Comparison of ENCODE assay signal across 12 cellular contexts in the genomic region with DNA sequence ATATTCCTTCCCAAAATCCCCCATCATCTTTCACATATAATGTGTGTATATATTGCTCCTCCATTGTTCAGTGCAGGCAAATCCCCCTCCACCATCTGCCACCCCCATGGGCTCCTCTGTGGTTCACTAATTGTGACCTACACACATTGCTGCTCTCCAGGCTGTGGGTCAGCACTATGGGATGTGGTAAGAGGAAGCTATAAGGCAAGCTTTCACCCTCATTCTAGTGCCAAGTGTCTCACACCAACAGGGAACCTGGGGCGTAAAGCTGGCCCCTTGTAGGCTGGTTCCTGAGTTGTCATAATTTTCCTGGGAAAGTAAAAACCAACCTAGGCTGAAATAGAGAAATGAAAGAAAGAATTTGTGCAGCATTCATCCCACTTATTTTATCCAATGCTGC. TPM values are rescaled to one million over a fixed set of nuclear protein-coding genes. Genes with fewer than 3 reads are reported as not detected.
DNase-seq lines count a peak whose midpoint lies in the region; ATAC-seq lines count a peak whose summit lies in the region.
"Had no signal": no experiment of that assay in that cellular context is flagged by ENCODE, and none has a peak within 500 bp of the region (broad histone marks: within the 10 kb centered on the region; RNA-seq: fewer than 3 reads in every experiment).

No MANE protein-coding gene starts in this region.

- H3K4me1 Mint-ChIP-seq in activated CD8-positive, alpha-beta T cell treated with anti-CD3 and anti-CD28 coated beads, Interleukin-2, amount 10 ng/mL, durations not matched to agents 7 days and 5 days (ENCODE audit: low read depth), result peaks cover 92% of the 10 kb centered on the region

- H3K27ac Mint-ChIP-seq in activated CD8-positive, alpha-beta T cell treated with anti-CD3 and anti-CD28 coated beads, Interleukin-2, amount 10 ng/mL, durations not matched to agents 7 days and 5 days, result peak overlapping the region; percentile 57

- H3K9me3 ChIP-seq in thymus (ENCODE audit: control insufficient read depth), result no peaks in the 10 kb centered on the region

- POLR2A ChIA-PET in activated CD8-positive, alpha-beta T cell treated with anti-CD3 and anti-CD28 coated beads, Interleukin-2, amount 10 ng/mL, durations not matched to agents 7 days and 5 days (lab: Charles Lee), result interaction anchor here (0.5 kb wide), 1 partner anchor 42 kb away, joined by 3 read pairs; no protein-coding TSS in a partner anchor

- H3K4me3 Mint-ChIP-seq in activated CD8-positive, alpha-beta T cell treated with anti-CD3 and anti-CD28 coated beads, Interleukin-2, amount 10 ng/mL, durations not matched to agents 7 days and 5 days, result no peak overlapping the region

- ATAC-seq in Right ventricle myocardium superior (ENCODE audit: poor library complexity) (peak; percentile 34), left lobe of liver (peak; percentile 8)
- no peak for ATAC-seq in activated CD8-positive, alpha-beta T cell treated with anti-CD3 and anti-CD28 coated beads, Interleukin-2, amount 10 ng/mL, durations not matched to agents 7 days and 5 days

- intact Hi-C loops in Right ventricle myocardium superior (cut with DNase I) (no loop called here), cardiac septum (cut with DNase I) (loop anchor here (5.0 kb wide), 1 partner anchor 49 kb away; a partner anchor contains a TSS)

- CTCF ChIA-PET in activated CD8-positive, alpha-beta T cell treated with anti-CD3 and anti-CD28 coated beads, Interleukin-2, amount 10 ng/mL, durations not matched to agents 7 days and 5 days (lab: Charles Lee), result interaction anchor here (1.0 to 2.0 kb wide), 4 partner anchors 18 to 127 kb away, joined by 3 to 6 read pairs (median 3); no protein-coding TSS in a partner anchor

- WGBS in thymus, result 93% methylated on average over 1 of the region's 1 CpG

- no peaks in the 10 kb centered on the region for H3K9me3 Mint-ChIP-seq in activated CD8-positive, alpha-beta T cell treated with anti-CD3 and anti-CD28 coated beads, Interleukin-2, amount 10 ng/mL, durations not matched to agents 7 days and 5 days (ENCODE audit: insufficient read depth)

- peaks cover 76% of the 10 kb centered on the region for H3K36me3 Mint-ChIP-seq in activated CD8-positive, alpha-beta T cell treated with anti-CD3 and anti-CD28 coated beads, Interleukin-2, amount 10 ng/mL, durations not matched to agents 7 days and 5 days (ENCODE audit: low read depth)

- no peaks in the 10 kb centered on the region for H3K27me3 ChIP-seq in thymus (ENCODE audit: control insufficient read depth, insufficient read depth)
- H3K27me3 ChIP-seq: hepatocyte had no signal

- H3K27ac ChIP-seq in thymus (ENCODE audit: low read depth), result peak overlapping the region; percentile 12
- H3K27ac ChIP-seq: hepatocyte had no signal

- peaks cover 12% of the 10 kb centered on the region for H3K4me1 ChIP-seq in thymus (ENCODE audit: control insufficient read depth, insufficient read depth, low read length)

- no peaks in the 10 kb centered on the region for H3K27me3 Mint-ChIP-seq in activated CD8-positive, alpha-beta T cell treated with anti-CD3 and anti-CD28 coated beads, Interleukin-2, amount 10 ng/mL, durations not matched to agents 7 days and 5 days (ENCODE audit: low read depth)

- no peak for DNase-seq in Right ventricle myocardium superior
- DNase-seq in cardiac septum (ENCODE audit: low spot score), result no peak
- no peak for DNase-seq in activated CD8-positive, alpha-beta T cell treated with anti-CD3 and anti-CD28 coated beads, Interleukin-2, amount 10 ng/mL, durations not matched to agents 7 days and 5 days
- DNase-seq in left lobe of liver (ENCODE audit: low spot score), result no peak
- no peak for DNase-seq in COLO829 (ENCODE audit: low spot score)
- DNase-seq in dedifferentiated amniotic fluid mesenchymal stem cell (ENCODE audit: extremely low spot score), result no peak
- no peak for DNase-seq in kidney glomerular epithelial cell (lab: John Stamatoyannopoulos, UW)
- DNase-seq: COR-L47, KG1, NCI-H446 treated with DMSO at 0.1 percent for 48 hours had no signal

- peaks cover 24% of the 10 kb centered on the region for H3K36me3 ChIP-seq in thymus (ENCODE audit: control insufficient read depth, insufficient read depth)

- no peak overlapping the region for H3K4me3 ChIP-seq in thymus (ENCODE audit: low read length)
- H3K4me3 ChIP-seq: hepatocyte had no signal

RNA-seq across cellular contexts. Expression of a gene that starts 16.8 kb away (rescaled TPM):
- 112 TPM for total RNA-seq in Right ventricle myocardium superior
- total RNA-seq in cardiac septum, result 163 TPM
- 100 to 1,000 TPM; 288 to 291 TPM for total RNA-seq in activated CD8-positive, alpha-beta T cell treated with anti-CD3 and anti-CD28 coated beads, Interleukin-2, amount 10 ng/mL, durations not matched to agents 7 days and 5 days
- total RNA-seq in left lobe of liver, result 61.5 TPM
- 223 TPM for polyA plus RNA-seq in thymus

RNA-seq across cellular contexts. Expression of a gene that starts 47.1 kb away (rescaled TPM):
- total RNA-seq in Right ventricle myocardium superior (2.5 TPM), cardiac septum (2.7 TPM), left lobe of liver (6.4 TPM)
- total RNA-seq in activated CD8-positive, alpha-beta T cell treated with anti-CD3 and anti-CD28 coated beads, Interleukin-2, amount 10 ng/mL, durations not matched to agents 7 days and 5 days, result 1 to 10 TPM; 1.9 to 2.0 TPM
- polyA plus RNA-seq in thymus, result 8.6 TPM
